In genomic region chrX:107117993-107118321, GRCh38 we compare ENCODE assay signal across 1 cellular context.
TF ChIP-seq lines count a peak whose summit lies in the region.

No MANE protein-coding gene starts in this region.

TF ChIP-seq in HepG2, 621 proteins besides CTCF, POLR2A, EP300 and RAD21 (continued from another document):
- TF ChIP-seq ATF2 (CRISPR knock-in tag; IDR thresholded peaks at IDR 0.05), result no peak
